Comparison of ENCODE assay signal across 8 cellular contexts in genomic region chr5:2751592-2752021, GRCh38.
DNase-seq lines count a peak whose midpoint lies in the region; FAIRE-seq and TF ChIP-seq lines count a peak whose summit lies in the region.

IRX2 (minus strand) TSS chr5:2751677; CDS start chr5:2751413, 264 bp downstream.

- no peak for TF ChIP-seq POLR2A in H54 (IDR thresholded peaks at IDR 0.05; ENCODE audit: low read depth, low read length)

- peak; percentile 95 for DNase-seq in ELF-1 (ENCODE audit: low read depth, low spot score)
- peak; percentile 63 for DNase-seq in NCI-H345 treated with DMSO at 0.1 percent for 48 hours (lab: John Stamatoyannopoulos, UW; ENCODE audit: unreplicated experiment)
- DNase-seq in epidermal melanocyte (ENCODE audit: insufficient read length, low spot score): peak; percentile 78
- peak; percentile 85 for DNase-seq in midbrain (lab: John Stamatoyannopoulos, UW)
- DNase-seq in NCI-H446 (lab: John Stamatoyannopoulos, UW): no peak
- DNase-seq in MV-4-11 (lab: John Stamatoyannopoulos, UW): no peak
- DNase-seq in cerebellar nuclear complex (lab: John Stamatoyannopoulos, UW): no peak
- no peak for DNase-seq in H54 (ENCODE audit: insufficient read length, low spot score)

- FAIRE-seq in H54 (lab: Jason Lieb, UNC): no peak

Comparison
In these comparisons a context has a peak if more than half of its experiments do, and no peak if none do; other contexts are left out.
1. DNase-seq: peak in ELF-1 (single experiment), NCI-H345 treated with DMSO at 0.1 percent for 48 hours (single experiment), epidermal melanocyte (single experiment) and midbrain (single experiment); none in NCI-H446 (0 of 2), MV-4-11 (single experiment), cerebellar nuclear complex (0 of 2) and H54 (single experiment).